Comparison of ENCODE assay signal across 8 cellular contexts in the genomic region with DNA sequence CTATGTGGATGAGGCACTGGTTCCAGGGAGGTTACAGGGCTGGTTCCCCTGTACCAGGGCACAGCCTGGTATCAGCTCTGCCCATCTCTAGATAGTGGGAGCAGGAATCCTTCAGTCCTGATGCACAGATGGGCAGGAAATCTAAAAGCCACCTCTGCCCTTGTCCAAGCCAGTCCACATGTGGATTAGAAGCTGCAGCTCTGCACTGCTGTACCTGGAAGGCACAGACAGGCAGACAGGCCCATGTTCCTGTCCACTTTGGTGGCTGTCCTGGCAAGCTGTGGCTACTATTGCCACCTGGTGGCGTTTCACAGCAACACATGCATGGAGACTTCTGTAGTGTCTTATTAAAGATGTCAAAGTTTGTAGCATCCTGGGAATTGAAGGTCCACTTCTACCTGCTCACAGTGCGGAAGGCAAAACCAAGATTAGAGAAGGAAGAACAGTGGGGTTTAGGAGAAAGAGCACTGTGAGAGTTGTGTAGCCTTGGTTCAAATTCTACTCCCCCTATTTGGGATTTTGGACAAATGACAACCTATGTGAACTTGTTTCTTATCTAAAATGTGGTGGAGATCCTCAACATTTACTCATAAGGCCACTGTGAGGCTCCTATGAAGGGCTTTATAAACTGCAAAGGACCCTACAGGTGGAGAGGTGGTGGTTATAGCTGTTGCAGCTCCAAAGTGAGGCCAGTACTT. TPM values are rescaled to one million over a fixed set of nuclear protein-coding genes. Genes with fewer than 3 reads are reported as not detected.
DNase-seq lines count a peak whose midpoint lies in the region; ATAC-seq, FAIRE-seq and TF ChIP-seq lines count a peak whose summit lies in the region.
"Had no signal": no experiment of that assay in that cellular context is flagged by ENCODE, and none has a peak within 500 bp of the region (broad histone marks: within the 10 kb centered on the region; RNA-seq: fewer than 3 reads in every experiment).

No MANE protein-coding gene starts in this region.

- H3K9me3 ChIP-seq in liver (ENCODE audit: control insufficient read depth in 4 of 4, low read length in 3 of 4): no peaks in the 10 kb centered on the region

- H3K4me1 ChIP-seq in liver (ENCODE audit: control insufficient read depth in 4 of 4, insufficient read depth in 4 of 4, low read length in 3 of 4): peaks cover 0 to 10% (median 3%) of the 10 kb centered on the region in 4 donors

- peak; percentile 100 for TF ChIP-seq RAD21 in liver (IDR thresholded peaks at IDR 0.05)

- no peaks in the 10 kb centered on the region for H3K36me3 Mint-ChIP-seq in activated CD4-positive, alpha-beta T cell treated with anti-CD3 and anti-CD28 coated beads for 36 hours (ENCODE audit: low read depth)

- CTCF ChIA-PET in activated CD4-positive, alpha-beta T cell treated with anti-CD3 and anti-CD28 coated beads for 36 hours (lab: Charles Lee): interaction anchor here (0.7 to 2.9 kb wide), 15 partner anchors 13 to 663 kb away, joined by 3 to 48 read pairs (median 4); no protein-coding TSS in a partner anchor

- H3K27ac Mint-ChIP-seq in activated CD4-positive, alpha-beta T cell treated with anti-CD3 and anti-CD28 coated beads for 36 hours: no peak overlapping the region
- H3K27ac Mint-ChIP-seq: stimulated activated naive CD8-positive, alpha-beta T cell treated with anti-CD3 and anti-CD28 coated beads, Interleukin-15, Interleukin-2, amounts not matched to agents 100 ng/mL and 50 ng/mL, for 24 hours had no signal

- no peak for TF ChIP-seq POLR2A in GM12892 (IDR thresholded peaks at IDR 0.05; ENCODE audit: low read depth, low read length)

- no peak overlapping the region for H3K27ac ChIP-seq in liver (ENCODE audit: low read depth in 1 of 2, low read length in 2 of 2)

- no peaks in the 10 kb centered on the region for H3K9me3 Mint-ChIP-seq in activated CD4-positive, alpha-beta T cell treated with anti-CD3 and anti-CD28 coated beads for 36 hours (ENCODE audit: low read depth)
- H3K9me3 Mint-ChIP-seq: stimulated activated naive CD8-positive, alpha-beta T cell treated with anti-CD3 and anti-CD28 coated beads, Interleukin-15, Interleukin-2, amounts not matched to agents 100 ng/mL and 50 ng/mL, for 24 hours had no signal

- no peak for DNase-seq in GM12892 (ENCODE audit: insufficient read length)
- DNase-seq in NCI-H2227 (lab: John Stamatoyannopoulos, UW; ENCODE audit: unreplicated experiment): peak; percentile 86
- DNase-seq in activated CD4-positive, alpha-beta T cell treated with anti-CD3 and anti-CD28 coated beads for 36 hours: peak; percentile 82
- DNase-seq in choroid plexus epithelial cell (ENCODE audit: low read depth): peak; percentile 87
- peak; percentile 38 to 50 (median 39) for DNase-seq in stimulated activated CD4-positive, alpha-beta T cell treated with anti-CD3 and anti-CD28 coated beads, TNF-alpha, amount 100 ng/mL, for 48 hours (ENCODE audit: low read depth in 3 of 3)

- TF ChIP-seq CTCF in choroid plexus epithelial cell (conservative IDR thresholded peaks at IDR 0.05; ENCODE audit: low read depth, low read length): peak; percentile 95
- TF ChIP-seq CTCF in liver (IDR thresholded peaks at IDR 0.05; ENCODE audit: low read depth, low read length, missing input control): peak; percentile 97

- FAIRE-seq in GM12892 (lab: Jason Lieb, UNC): peak; percentile 90

- peaks cover 2% of the 10 kb centered on the region for H3K27me3 Mint-ChIP-seq in activated CD4-positive, alpha-beta T cell treated with anti-CD3 and anti-CD28 coated beads for 36 hours
- H3K27me3 Mint-ChIP-seq: stimulated activated naive CD8-positive, alpha-beta T cell treated with anti-CD3 and anti-CD28 coated beads, Interleukin-15, Interleukin-2, amounts not matched to agents 100 ng/mL and 50 ng/mL, for 24 hours had no signal

- H3K4me3 ChIP-seq in choroid plexus epithelial cell (ENCODE audit: low read depth, low read length) (no peak overlapping the region), liver (ENCODE audit: low read depth in 1 of 3, low read length in 3 of 3) (no peak overlapping the region)

- no peaks in the 10 kb centered on the region for H3K4me1 Mint-ChIP-seq in activated CD4-positive, alpha-beta T cell treated with anti-CD3 and anti-CD28 coated beads for 36 hours

- H3K36me3 ChIP-seq in liver (ENCODE audit: control insufficient read depth in 4 of 4, insufficient read depth in 3 of 4, low read depth in 1 of 4, low read length in 3 of 4): no peaks in the 10 kb centered on the region

- peak; percentile 66 for ATAC-seq in HG03025 (IDR thresholded peaks at IDR 0.05; ENCODE audit: low FRiP score, unreplicated experiment)
- peak; percentile 78 for ATAC-seq in activated CD4-positive, alpha-beta T cell treated with anti-CD3 and anti-CD28 coated beads for 36 hours

- no peak overlapping the region for H3K9ac ChIP-seq in liver (ENCODE audit: low read depth in 1 of 2, low read length in 2 of 2)

- 39% methylated on average over 2 of the region's 2 CpGs for WGBS in liver

- no peak overlapping the region for H3K4me3 Mint-ChIP-seq in activated CD4-positive, alpha-beta T cell treated with anti-CD3 and anti-CD28 coated beads for 36 hours
- H3K4me3 Mint-ChIP-seq: stimulated activated naive CD8-positive, alpha-beta T cell treated with anti-CD3 and anti-CD28 coated beads, Interleukin-15, Interleukin-2, amounts not matched to agents 100 ng/mL and 50 ng/mL, for 24 hours had no signal

- intact Hi-C loops in activated CD4-positive, alpha-beta T cell treated with anti-CD3 and anti-CD28 coated beads for 36 hours (cut with DNase I, micrococcal nuclease): loop anchor here (1.0 to 10.0 kb wide), 5 partner anchors 160 to 671 kb away; no protein-coding TSS in a partner anchor

- H3K27me3 ChIP-seq in liver (ENCODE audit: control insufficient read depth in 4 of 4, insufficient read depth in 4 of 4, low read length in 3 of 4): no peaks in the 10 kb centered on the region

- POLR2A ChIA-PET in activated CD4-positive, alpha-beta T cell treated with anti-CD3 and anti-CD28 coated beads for 36 hours (lab: Charles Lee): no interaction called here

TF ChIP-seq in liver, 16 proteins besides CTCF, POLR2A, EP300 and RAD21:
- no peak for TF ChIP-seq HNF4A (conservative IDR thresholded peaks at IDR 0.05)
- TF ChIP-seq RXRA (IDR thresholded peaks at IDR 0.05): peak in 1 of 2 donors; percentile 36
- peak; percentile 25 for TF ChIP-seq FOXA1 (IDR thresholded peaks at IDR 0.05)

RNA-seq across cellular contexts. Expression of a gene that starts 30.1 kb away (rescaled TPM):
- polyA plus RNA-seq in GM12892 (2012; ENCODE audit: missing spikeins): 1.2 TPM
- under 1 TPM; 0.54 to 0.55 TPM for total RNA-seq in activated CD4-positive, alpha-beta T cell treated with anti-CD3 and anti-CD28 coated beads for 36 hours
- 10 to 100 TPM in 1 of 2 donors, 1 to 10 TPM in 1; 6.3 to 20.5 TPM for total RNA-seq in liver
- polyA plus RNA-seq in liver: 10 to 100 TPM; 10.1 to 13.1 TPM

Comparison
In these comparisons a context has a peak if more than half of its experiments do, and no peak if none do; other contexts are left out.
1. RNA of a gene that starts 30.1 kb away (total RNA-seq): 6.3 to 20.5 TPM in liver; 0.54 to 0.55 TPM in activated CD4-positive, alpha-beta T cell treated with anti-CD3 and anti-CD28 coated beads for 36 hours; every median in the first group is over 4 times any median in the second.